In the genomic region with DNA sequence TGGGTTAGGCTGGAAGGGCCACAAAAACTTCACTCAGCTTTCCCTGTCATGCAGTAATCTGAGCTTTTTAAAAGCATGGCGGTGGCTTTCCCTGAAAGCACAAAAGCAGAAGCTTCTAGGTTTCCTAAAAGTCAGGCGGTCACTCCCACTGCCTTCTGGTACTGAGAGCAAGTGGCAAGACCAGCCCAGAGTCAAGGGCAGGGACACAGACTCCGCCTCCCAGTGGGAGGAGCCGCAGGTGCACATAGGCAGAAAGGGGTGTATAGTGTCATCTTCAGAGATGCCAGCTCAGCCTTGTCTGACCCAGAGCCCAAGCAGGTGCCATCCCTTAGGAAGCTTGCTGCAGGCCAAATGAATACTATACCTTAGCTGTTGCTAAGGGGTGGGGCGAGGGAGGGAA, we compare ENCODE assay signal across 1 cellular context.
TF ChIP-seq lines count a peak whose summit lies in the region.

No MANE protein-coding gene starts in this region.

TF ChIP-seq in HepG2, 621 proteins besides CTCF, POLR2A, EP300 and RAD21:
- no peak for TF ChIP-seq ZNF607 (CRISPR knock-in tag; IDR thresholded peaks at IDR 0.05; ENCODE audit: borderline replicate concordance)
- TF ChIP-seq ZNF432 (CRISPR knock-in tag; IDR thresholded peaks at IDR 0.05; ENCODE audit: borderline replicate concordance) = no peak
- TF ChIP-seq MXI1 (IDR thresholded peaks at IDR 0.05; ENCODE audit: borderline replicate concordance, low read depth, low read length) = no peak
- TF ChIP-seq KDM6A (CRISPR knock-in tag; IDR thresholded peaks at IDR 0.05; ENCODE audit: low read depth) = no peak
- TF ChIP-seq ZBTB49 (CRISPR knock-in tag; IDR thresholded peaks at IDR 0.05; ENCODE audit: borderline replicate concordance) = no peak
- no peak for TF ChIP-seq ZNF589 (CRISPR knock-in tag; conservative IDR thresholded peaks at IDR 0.05)
- TF ChIP-seq NFYB (CRISPR knock-in tag; IDR thresholded peaks at IDR 0.05) = no peak
- no peak for TF ChIP-seq ZNF234 (CRISPR knock-in tag; conservative IDR thresholded peaks at IDR 0.05)
- no peak for TF ChIP-seq BRCA1 (CRISPR knock-in tag; IDR thresholded peaks at IDR 0.05)
- TF ChIP-seq HNF4G (IDR thresholded peaks at IDR 0.05; ENCODE audit: borderline replicate concordance, low read depth, low read length) = no peak
- TF ChIP-seq HNF4G (CRISPR knock-in tag; IDR thresholded peaks at IDR 0.05; ENCODE audit: borderline replicate concordance, low read depth) = no peak
- TF ChIP-seq HHEX (CRISPR knock-in tag; IDR thresholded peaks at IDR 0.05) = no peak
- no peak for TF ChIP-seq ESRRA (CRISPR knock-in tag; IDR thresholded peaks at IDR 0.05; ENCODE audit: low read depth)
- TF ChIP-seq ZBTB7A (CRISPR knock-in tag; IDR thresholded peaks at IDR 0.05) = no peak
- no peak for TF ChIP-seq ZNF329 (CRISPR knock-in tag; IDR thresholded peaks at IDR 0.05; ENCODE audit: low read depth)
- no peak for TF ChIP-seq KLF16 (CRISPR knock-in tag; IDR thresholded peaks at IDR 0.05)
- no peak for TF ChIP-seq TEAD3 (CRISPR knock-in tag; optimal IDR thresholded peaks at IDR 0.05; ENCODE audit: borderline replicate concordance)
- TF ChIP-seq, protein P1, sequence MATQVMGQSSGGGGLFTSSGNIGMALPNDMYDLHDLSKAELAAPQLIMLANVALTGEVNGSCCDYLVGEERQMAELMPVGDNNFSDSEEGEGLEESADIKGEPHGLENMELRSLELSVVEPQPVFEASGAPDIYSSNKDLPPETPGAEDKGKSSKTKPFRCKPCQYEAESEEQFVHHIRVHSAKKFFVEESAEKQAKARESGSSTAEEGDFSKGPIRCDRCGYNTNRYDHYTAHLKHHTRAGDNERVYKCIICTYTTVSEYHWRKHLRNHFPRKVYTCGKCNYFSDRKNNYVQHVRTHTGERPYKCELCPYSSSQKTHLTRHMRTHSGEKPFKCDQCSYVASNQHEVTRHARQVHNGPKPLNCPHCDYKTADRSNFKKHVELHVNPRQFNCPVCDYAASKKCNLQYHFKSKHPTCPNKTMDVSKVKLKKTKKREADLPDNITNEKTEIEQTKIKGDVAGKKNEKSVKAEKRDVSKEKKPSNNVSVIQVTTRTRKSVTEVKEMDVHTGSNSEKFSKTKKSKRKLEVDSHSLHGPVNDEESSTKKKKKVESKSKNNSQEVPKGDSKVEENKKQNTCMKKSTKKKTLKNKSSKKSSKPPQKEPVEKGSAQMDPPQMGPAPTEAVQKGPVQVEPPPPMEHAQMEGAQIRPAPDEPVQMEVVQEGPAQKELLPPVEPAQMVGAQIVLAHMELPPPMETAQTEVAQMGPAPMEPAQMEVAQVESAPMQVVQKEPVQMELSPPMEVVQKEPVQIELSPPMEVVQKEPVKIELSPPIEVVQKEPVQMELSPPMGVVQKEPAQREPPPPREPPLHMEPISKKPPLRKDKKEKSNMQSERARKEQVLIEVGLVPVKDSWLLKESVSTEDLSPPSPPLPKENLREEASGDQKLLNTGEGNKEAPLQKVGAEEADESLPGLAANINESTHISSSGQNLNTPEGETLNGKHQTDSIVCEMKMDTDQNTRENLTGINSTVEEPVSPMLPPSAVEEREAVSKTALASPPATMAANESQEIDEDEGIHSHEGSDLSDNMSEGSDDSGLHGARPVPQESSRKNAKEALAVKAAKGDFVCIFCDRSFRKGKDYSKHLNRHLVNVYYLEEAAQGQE (IDR thresholded peaks at IDR 0.05; ENCODE audit: borderline replicate concordance in 1 of 2, low read depth in 1 of 2, low read length in 2 of 2) = no peak
- no peak for TF ChIP-seq THYN1 (CRISPR knock-in tag; IDR thresholded peaks at IDR 0.05; ENCODE audit: borderline replicate concordance, low read depth)
